In genomic region chr21:42937960-42938580, GRCh38 we compare ENCODE assay signal across 35 cellular contexts. TPM values are rescaled to one million over a fixed set of nuclear protein-coding genes. Genes with fewer than 3 reads are reported as not detected.
DNase-seq lines count a peak whose midpoint lies in the region; ATAC-seq, FAIRE-seq and TF ChIP-seq lines count a peak whose summit lies in the region.
"Had no signal": no experiment of that assay in that cellular context is flagged by ENCODE, and none has a peak within 500 bp of the region (broad histone marks: within the 10 kb centered on the region; RNA-seq: fewer than 3 reads in every experiment).

No MANE protein-coding gene starts in this region.

- H3K4me3 ChIP-seq in OCI-LY1 (ENCODE audit: low read depth, low read length, poor library complexity, severe bottlenecking) (no peak overlapping the region), iPS-20b (ENCODE audit: low read length) (no peak overlapping the region), trophoblast cell (ENCODE audit: low read depth, low read length) (no peak overlapping the region), A673 (ENCODE audit: low read depth, low read length, poor library complexity, severe bottlenecking) (no peak overlapping the region)
- H3K4me3 ChIP-seq: BLaER1 treated with 17β-estradiol and CSF1 and Interleukin-3, amounts not matched to agents 10 nM and 100 nM; lower lobe of right lung; SK-N-MC had no signal

- 0 out of 2 replicates have a peak, but pooled peaks cover 2% of the 10 kb centered on the region for H3K9me3 ChIP-seq in OCI-LY1 (ENCODE audit: low read length)
- no peaks in the 10 kb centered on the region for H3K9me3 ChIP-seq in iPS-20b (ENCODE audit: insufficient read depth, low read depth, low read length)
- H3K9me3 ChIP-seq in trophoblast cell (ENCODE audit: insufficient read depth, low read depth, low read length) = no peaks in the 10 kb centered on the region
- no peaks in the 10 kb centered on the region for H3K9me3 ChIP-seq in A673 (ENCODE audit: low read depth, low read length, poor library complexity, severe bottlenecking)
- H3K9me3 ChIP-seq: lower lobe of right lung had no signal

- intact Hi-C loops in A673 (cut with micrococcal nuclease; ENCODE audit: unreplicated experiment) = no loop called here

- H3K23ac ChIP-seq in trophoblast cell (ENCODE audit: low read length) = no peak overlapping the region

- no peak for TF ChIP-seq CTCF in OCI-LY1 (IDR thresholded peaks at IDR 0.05; ENCODE audit: low read length)
- no peak for TF ChIP-seq CTCF in type B pancreatic cell (conservative IDR thresholded peaks at IDR 0.05)
- no peak for TF ChIP-seq CTCF in A673 (conservative IDR thresholded peaks at IDR 0.05; ENCODE audit: low read depth, low read length)

- no peaks in the 10 kb centered on the region for H4K20me1 ChIP-seq in OCI-LY1 (ENCODE audit: insufficient read depth, low read length)
- H4K20me1 ChIP-seq: BLaER1 treated with 17β-estradiol and CSF1 and Interleukin-3, amounts not matched to agents 10 nM and 100 nM had no signal

- H3K4me2 ChIP-seq in OCI-LY1 (ENCODE audit: low read length) (no peak overlapping the region), trophoblast cell (ENCODE audit: low read length) (peak overlapping the region; percentile 49)

- ATAC-seq in GM21390 (IDR thresholded peaks at IDR 0.05; ENCODE audit: unreplicated experiment) = no peak
- ATAC-seq: esophagus mucosa, lower lobe of right lung, PC-3, right cardiac atrium had no signal

- peak overlapping the region; percentile 26 for H3K18ac ChIP-seq in trophoblast cell (ENCODE audit: low read length)

- no CpG with 5 or more reads among the region's 21 CpGs for WGBS in trophoblast cell (ENCODE audit: extremely low coverage, insufficient coverage, insufficient read length)

- POLR2A ChIA-PET in A673 (lab: Charles Lee; ENCODE audit: low non-redundant PET) = no interaction called here

- H3K79me1 ChIP-seq in trophoblast cell (ENCODE audit: low read length) = peaks cover 46% of the 10 kb centered on the region

- no TSS peak for BruUV-seq in A673 (replicated peaks; lab: Mats Ljungman, UMichigan)

- no peaks in the 10 kb centered on the region for H3K27me3 ChIP-seq in OCI-LY1 (ENCODE audit: insufficient read depth, low read length)
- no peaks in the 10 kb centered on the region for H3K27me3 ChIP-seq in iPS-20b (ENCODE audit: insufficient read depth, low read length)
- no peaks in the 10 kb centered on the region for H3K27me3 ChIP-seq in trophoblast cell (ENCODE audit: insufficient read depth, low read length)
- H3K27me3 ChIP-seq in A673 (replicated peaks; ENCODE audit: insufficient read depth, low read depth, low read length, poor library complexity) = no peaks in the 10 kb centered on the region
- H3K27me3 ChIP-seq: BLaER1 treated with 17β-estradiol and CSF1 and Interleukin-3, amounts not matched to agents 10 nM and 100 nM had no signal

- H2BK120ac ChIP-seq in trophoblast cell (ENCODE audit: insufficient read depth, low read length, poor library complexity) = peak overlapping the region; percentile 97

- H2BK5ac ChIP-seq in trophoblast cell (ENCODE audit: low read depth, low read length, poor library complexity) = peak overlapping the region; percentile 82

- no peaks in the 10 kb centered on the region for H3K9me2 ChIP-seq in OCI-LY1 (ENCODE audit: low read depth, low read length)

- H3K14ac ChIP-seq in trophoblast cell (ENCODE audit: low read length) = peak overlapping the region; percentile 82

- H3K36me3 ChIP-seq in OCI-LY1 (ENCODE audit: insufficient read depth, low read length) = no peaks in the 10 kb centered on the region; the same call in 1 of the 2 replicates
- no peaks in the 10 kb centered on the region for H3K36me3 ChIP-seq in iPS-20b (ENCODE audit: insufficient read depth, low read depth, low read length)
- peaks cover 38 to 50% of the 10 kb centered on the region in 2 experiments for H3K36me3 ChIP-seq in trophoblast cell (ENCODE audit: control insufficient read depth in 1 of 2, insufficient read depth in 2 of 2, low read length in 2 of 2)
- H3K36me3 ChIP-seq in A673 (ENCODE audit: insufficient read depth, low read length, poor library complexity, severe bottlenecking) = no peaks in the 10 kb centered on the region
- H3K36me3 ChIP-seq: BLaER1 treated with 17β-estradiol and CSF1 and Interleukin-3, amounts not matched to agents 10 nM and 100 nM; lower lobe of right lung had no signal

- H3K79me2 ChIP-seq in OCI-LY1 (ENCODE audit: insufficient read depth, low read length) (no peaks in the 10 kb centered on the region), trophoblast cell (ENCODE audit: control insufficient read depth, insufficient read depth, low read length, poor library complexity) (peaks cover 37% of the 10 kb centered on the region)
- H3K79me2 ChIP-seq: parathyroid adenoma had no signal

- H3F3A ChIP-seq in OCI-LY1 (ENCODE audit: insufficient read depth, low read length) = no peaks in the 10 kb centered on the region; the same call in 1 of the 2 replicates

- H4K8ac ChIP-seq in trophoblast cell (ENCODE audit: low read depth, low read length) = peak overlapping the region; percentile 59

- H2AK5ac ChIP-seq in trophoblast cell (ENCODE audit: low read length) = peak overlapping the region; percentile 59

- DNase-seq in trophoblast cell (no peak), type B pancreatic cell (ENCODE audit: extremely low spot score, unreplicated experiment) (no peak), A673 (ENCODE audit: low spot score) (no peak), HTR-8/SVneo (ENCODE audit: insufficient read length, low spot score) (no peak), OCI-M1 (lab: John Stamatoyannopoulos, UW) (no peak)
- DNase-seq: activated B cell treated with CpG ODN at 0.5 μM for 24 hours; activated CD4-positive, alpha-beta T cell treated with anti-CD3 and anti-CD28 coated beads, Interleukin-2, amount 10 ng/mL, durations not matched to agents 7 days and 5 days; activated T-cell treated with anti-CD3 and anti-CD28 coated beads, Interleukin-2, amount 50 U/mL, for 48 hours; central memory CD4-positive, alpha-beta T cell; COR-L47; foreskin fibroblast; GOT3; KBM-7; lower lobe of right lung; NCI-H1105; NCI-H187 treated with DMSO at 0.1 percent for 48 hours; NCI-H2171; NCI-H82; PC-3; right cardiac atrium; stimulated activated CD4-positive, alpha-beta T cell treated with anti-CD3 and anti-CD28 coated beads, Interleukin-4, amount 100 ng/mL, for 1 hour; T-helper 1 cell had no signal

- no peak for FAIRE-seq in HTR-8/SVneo (lab: Jason Lieb, UNC)
- FAIRE-seq: astrocyte, G401.6 had no signal

- peak overlapping the region; percentile 77 for H3K4ac ChIP-seq in trophoblast cell (ENCODE audit: low read depth, low read length)

- H3K27ac ChIP-seq in OCI-LY1 (ENCODE audit: low read depth, low read length, poor library complexity, severe bottlenecking) = peak overlapping the region; percentile 84
- H3K27ac ChIP-seq in iPS-20b (ENCODE audit: low read length) = peak overlapping the region; percentile 95
- H3K27ac ChIP-seq in trophoblast cell (ENCODE audit: low read depth, low read length) = peak overlapping the region; percentile 99
- no peak overlapping the region for H3K27ac ChIP-seq in A673 (ENCODE audit: low read depth, low read length, poor library complexity, severe bottlenecking)
- H3K27ac ChIP-seq: BLaER1 treated with 17β-estradiol and CSF1 and Interleukin-3, amounts not matched to agents 10 nM and 100 nM; lower lobe of right lung; parathyroid adenoma; SK-N-MC had no signal

- no peak overlapping the region for H4K12ac ChIP-seq in trophoblast cell (ENCODE audit: low read depth, low read length)

- H3K9ac ChIP-seq in OCI-LY1 (ENCODE audit: low read length) (no peak overlapping the region), iPS-20b (ENCODE audit: low read depth, low read length) (peak overlapping the region; percentile 81; the same call in 1 of the 2 replicates), trophoblast cell (ENCODE audit: low read length) (no peak overlapping the region)
- H3K9ac ChIP-seq: BLaER1 treated with 17β-estradiol and CSF1 and Interleukin-3, amounts not matched to agents 10 nM and 100 nM; parathyroid adenoma had no signal

- H3K9me3 Mint-ChIP-seq in type B pancreatic cell = no peaks in the 10 kb centered on the region
- H3K9me3 Mint-ChIP-seq: activated B cell treated with CpG ODN at 0.5 μM for 24 hours; activated CD4-positive, alpha-beta T cell treated with anti-CD3 and anti-CD28 coated beads, Interleukin-2, amount 10 ng/mL, durations not matched to agents 7 days and 5 days; dendritic cell treated with granulocyte-macrophage colony-stimulating factor and Interleukin-4, amounts not matched to agents 40 ng/mL and 50 ng/mL, for 4 days had no signal

- H4K91ac ChIP-seq in trophoblast cell (ENCODE audit: low read depth, low read length) = peak overlapping the region; percentile 91

- peak overlapping the region; percentile 58 for H2BK12ac ChIP-seq in trophoblast cell (ENCODE audit: low read length)

- H2AFZ ChIP-seq in OCI-LY1 (ENCODE audit: low read length) (no peak overlapping the region), trophoblast cell (ENCODE audit: insufficient read depth, low read length, poor library complexity) (no peak overlapping the region)
- H2AFZ ChIP-seq: parathyroid adenoma had no signal

- peaks cover 24% of the 10 kb centered on the region for H3K4me1 Mint-ChIP-seq in type B pancreatic cell (ENCODE audit: unreplicated experiment)
- H3K4me1 Mint-ChIP-seq: activated CD4-positive, alpha-beta T cell treated with anti-CD3 and anti-CD28 coated beads, Interleukin-2, amount 10 ng/mL, durations not matched to agents 7 days and 5 days had no signal

- peak overlapping the region; percentile 35 for H3K27ac Mint-ChIP-seq in type B pancreatic cell
- H3K27ac Mint-ChIP-seq: activated CD4-positive, alpha-beta T cell treated with anti-CD3 and anti-CD28 coated beads, Interleukin-2, amount 10 ng/mL, durations not matched to agents 7 days and 5 days; dendritic cell treated with granulocyte-macrophage colony-stimulating factor and Interleukin-4, amounts not matched to agents 40 ng/mL and 50 ng/mL, for 4 days had no signal

- no peaks in the 10 kb centered on the region for H3K36me3 Mint-ChIP-seq in type B pancreatic cell

- H3K27me3 Mint-ChIP-seq in type B pancreatic cell = peaks cover 4% of the 10 kb centered on the region
- H3K27me3 Mint-ChIP-seq: activated B cell treated with CpG ODN at 0.5 μM for 24 hours; activated CD4-positive, alpha-beta T cell treated with anti-CD3 and anti-CD28 coated beads, Interleukin-2, amount 10 ng/mL, durations not matched to agents 7 days and 5 days; dendritic cell treated with granulocyte-macrophage colony-stimulating factor and Interleukin-4, amounts not matched to agents 40 ng/mL and 50 ng/mL, for 4 days had no signal

- CTCF ChIA-PET in A673 (lab: Charles Lee) = no interaction called here

- H3K4me3 Mint-ChIP-seq in type B pancreatic cell = no peak overlapping the region
- H3K4me3 Mint-ChIP-seq: activated B cell treated with CpG ODN at 0.5 μM for 24 hours; activated CD4-positive, alpha-beta T cell treated with anti-CD3 and anti-CD28 coated beads, Interleukin-2, amount 10 ng/mL, durations not matched to agents 7 days and 5 days; dendritic cell treated with granulocyte-macrophage colony-stimulating factor and Interleukin-4, amounts not matched to agents 40 ng/mL and 50 ng/mL, for 4 days had no signal

- H3K4me1 ChIP-seq in OCI-LY1 (ENCODE audit: insufficient read depth, low read length, severe bottlenecking) = peaks cover 21% of the 10 kb centered on the region
- H3K4me1 ChIP-seq in iPS-20b (ENCODE audit: insufficient read depth, low read length) = peaks cover 24% of the 10 kb centered on the region
- peaks cover 38 to 44% of the 10 kb centered on the region in 2 experiments for H3K4me1 ChIP-seq in trophoblast cell (ENCODE audit: control insufficient read depth in 1 of 2, insufficient read depth in 2 of 2, low read length in 2 of 2)
- H3K4me1 ChIP-seq in A673 (ENCODE audit: insufficient read depth, low read length, poor library complexity, severe bottlenecking) = peaks cover 7% of the 10 kb centered on the region
- H3K4me1 ChIP-seq: lower lobe of right lung, parathyroid adenoma had no signal

RNA-seq across cellular contexts. Expression of gene ERVH48-1, which starts 12.6 kb away (rescaled TPM):
- 132 and 143 TPM in 2 replicates for polyA plus RNA-seq in trophoblast cell (2013)
- total RNA-seq in type B pancreatic cell (ENCODE audit: low replicate concordance) (1.8 TPM in 1 of 2 replicates, not detected in the other), A673 (2021) (0.31 and 0.34 TPM in 2 replicates)
- total RNA-seq: activated B cell treated with CpG ODN at 0.5 μM for 24 hours, esophagus mucosa, lower lobe of right lung, NCI-H460, PC-3, right cardiac atrium, subcutaneous adipose tissue, ureter had no signal

RNA-seq across cellular contexts. Expression of gene PKNOX1, which starts 36.3 kb away (rescaled TPM):
- polyA plus RNA-seq in trophoblast cell (2013) = 13.4 and 13.7 TPM in 2 replicates
- 14.6 and 25.4 TPM in 2 replicates for total RNA-seq in type B pancreatic cell (ENCODE audit: low replicate concordance)
- 30.6 and 33.8 TPM in 2 replicates for total RNA-seq in A673 (2021)

RNA-seq across cellular contexts. Expression of gene NDUFV3, which starts 45.0 kb away (rescaled TPM):
- 27.2 and 27.8 TPM in 2 replicates for polyA plus RNA-seq in trophoblast cell (2013)
- 38.6 and 43.3 TPM in 2 replicates for total RNA-seq in type B pancreatic cell (ENCODE audit: low replicate concordance)
- total RNA-seq in A673 (2021) = 39.1 and 39.6 TPM in 2 replicates

RNA-seq across cellular contexts. Expression of gene WDR4, which starts 58.7 kb away (rescaled TPM):
- 9.7 and 10.0 TPM in 2 replicates for polyA plus RNA-seq in trophoblast cell (2013)
- total RNA-seq in type B pancreatic cell (ENCODE audit: low replicate concordance) (19.1 and 25.6 TPM in 2 replicates), A673 (2021) (54.2 and 55.3 TPM in 2 replicates)
